26 cellular contexts compared by ENCODE assay signal in genomic region chr7:73438547-73439245, GRCh38. TPM values are rescaled to one million over a fixed set of nuclear protein-coding genes. Genes with fewer than 3 reads are reported as not detected.
DNase-seq lines count a peak whose midpoint lies in the region; ATAC-seq and TF ChIP-seq lines count a peak whose summit lies in the region.
"Had no signal": no experiment of that assay in that cellular context is flagged by ENCODE, and none has a peak within 500 bp of the region (broad histone marks: within the 10 kb centered on the region; RNA-seq: fewer than 3 reads in every experiment).

No MANE protein-coding gene starts in this region.

- DNase-seq in DND-41, result peak; percentile 12
- DNase-seq in progenitor cell of endocrine pancreas (ENCODE audit: low spot score, unreplicated experiment), result no peak
- no peak for DNase-seq in HFFc6
- DNase-seq in NCI-H2107 treated with DMSO at 0.1 percent for 48 hours (lab: John Stamatoyannopoulos, UW; ENCODE audit: unreplicated experiment), result no peak
- DNase-seq: activated CD4-positive, alpha-beta T cell treated with anti-CD3 and anti-CD28 coated beads, Interleukin-2, amount 10 ng/mL, durations not matched to agents 24 days and 14 days; activated CD8-positive, alpha-beta memory T cell treated with anti-CD3 and anti-CD28 coated beads, Interleukin-2, amount 10 ng/mL, durations not matched to agents 7 days and 5 days; activated naive CD4-positive, alpha-beta T cell treated with anti-CD3 and anti-CD28 coated beads, Interleukin-2, amount 50 U/mL, for 16 hours; CD4-positive, alpha-beta T cell; DMS153; GF-D8; left colon; MG63; natural killer cell; NCI-H1436; NCI-H2171 treated with DMSO at 0.1 percent for 48 hours; NCI-H524 treated with DMSO at 0.1 percent for 48 hours; stimulated activated CD4-positive, alpha-beta T cell treated with anti-CD3 and anti-CD28 coated beads, Interleukin-2, amount 100 ng/mL, for 24 hours; stimulated activated naive CD4-positive, alpha-beta T cell; testis had no signal

- H3K36me3 ChIP-seq in DND-41 (ENCODE audit: insufficient read depth, low read length) (peaks cover 46% of the 10 kb centered on the region), ectodermal cell (ENCODE audit: control insufficient read depth, insufficient read depth, low read length) (peaks cover 23% of the 10 kb centered on the region)

- H3K4me1 Mint-ChIP-seq in progenitor cell of endocrine pancreas (ENCODE audit: low read depth) (peaks cover 2% of the 10 kb centered on the region), HFFc6 (ENCODE audit: low read depth) (peaks cover 5% of the 10 kb centered on the region; the same call in 1 of the 2 replicates)
- H3K4me1 Mint-ChIP-seq: activated CD4-positive, alpha-beta T cell treated with anti-CD3 and anti-CD28 coated beads, Interleukin-2, amount 10 ng/mL, durations not matched to agents 24 days and 14 days; natural killer cell had no signal

- no peak overlapping the region for H3K27ac ChIP-seq in DND-41 (ENCODE audit: low read length)
- H3K27ac ChIP-seq in ectodermal cell (ENCODE audit: insufficient read depth, low read depth, low read length, poor library complexity, severe bottlenecking), result peak overlapping the region; percentile 42
- H3K27ac ChIP-seq: testis, vagina had no signal

- H3K4me2 ChIP-seq in DND-41 (ENCODE audit: insufficient read depth, low read length), result no peak overlapping the region

- H3K4me1 ChIP-seq in DND-41 (ENCODE audit: insufficient read depth, low read length), result no peaks in the 10 kb centered on the region
- H3K4me1 ChIP-seq in ectodermal cell (ENCODE audit: control insufficient read depth, insufficient read depth, low read length), result peaks cover 16% of the 10 kb centered on the region

- no peaks in the 10 kb centered on the region for H3K79me2 ChIP-seq in DND-41 (ENCODE audit: insufficient read depth, low read length)

- no peak overlapping the region for H2AFZ ChIP-seq in DND-41 (ENCODE audit: low read depth, low read length)

- no peak for TF ChIP-seq CTCF in DND-41 (IDR thresholded peaks at IDR 0.05; ENCODE audit: borderline replicate concordance, extremely low read depth, low read length, poor library complexity, severe bottlenecking)
- no peak for TF ChIP-seq CTCF in progenitor cell of endocrine pancreas (IDR thresholded peaks at IDR 0.05; ENCODE audit: unreplicated experiment)
- no peak for TF ChIP-seq CTCF in HFFc6 (IDR thresholded peaks at IDR 0.05)

- H4K20me1 ChIP-seq in DND-41 (ENCODE audit: insufficient read depth, low read length), result peaks cover 27% of the 10 kb centered on the region

- no peaks in the 10 kb centered on the region for H3K9me3 ChIP-seq in DND-41 (ENCODE audit: insufficient read depth, low read length, severe bottlenecking)
- no peaks in the 10 kb centered on the region for H3K9me3 ChIP-seq in ectodermal cell (ENCODE audit: control insufficient read depth, low read length)
- H3K9me3 ChIP-seq: MG63, testis, vagina had no signal

- H3K36me3 Mint-ChIP-seq in progenitor cell of endocrine pancreas (ENCODE audit: insufficient read depth), result peaks cover 22% of the 10 kb centered on the region
- peaks cover 19% of the 10 kb centered on the region; the same call in 1 of the 2 replicates for H3K36me3 Mint-ChIP-seq in HFFc6 (ENCODE audit: low read depth)

- no peak overlapping the region for H3K4me3 ChIP-seq in DND-41 (ENCODE audit: low read depth in 1 of 2, low read length in 2 of 2)
- no peak overlapping the region for H3K4me3 ChIP-seq in ectodermal cell (ENCODE audit: insufficient read depth, low read depth, low read length)
- H3K4me3 ChIP-seq: dorsolateral prefrontal cortex, MG63, skin epidermis, testis, vagina had no signal

- ATAC-seq in DND-41 (ENCODE audit: insufficient read depth, low read depth) (peak; percentile 30), HG02973 (IDR thresholded peaks at IDR 0.05; ENCODE audit: unreplicated experiment) (no peak)
- ATAC-seq: activated CD8-positive, alpha-beta memory T cell treated with anti-CD3 and anti-CD28 coated beads, Interleukin-2, amount 10 ng/mL, durations not matched to agents 7 days and 5 days; left colon; natural killer cell had no signal

- H3K4me3 Mint-ChIP-seq in progenitor cell of endocrine pancreas (ENCODE audit: low read depth) (no peak overlapping the region), HFFc6 (no peak overlapping the region)
- H3K4me3 Mint-ChIP-seq: activated CD4-positive, alpha-beta T cell treated with anti-CD3 and anti-CD28 coated beads, Interleukin-2, amount 10 ng/mL, durations not matched to agents 24 days and 14 days; activated CD8-positive, alpha-beta memory T cell treated with anti-CD3 and anti-CD28 coated beads, Interleukin-2, amount 10 ng/mL, durations not matched to agents 7 days and 5 days; CD4-positive, alpha-beta T cell; memory B cell; natural killer cell had no signal

- H3K27me3 Mint-ChIP-seq in progenitor cell of endocrine pancreas (peaks cover 6% of the 10 kb centered on the region), HFFc6 (ENCODE audit: insufficient read depth) (no peaks in the 10 kb centered on the region; the same call in none of the 2 replicates)
- H3K27me3 Mint-ChIP-seq: CD4-positive, alpha-beta T cell had no signal

- H3K9ac ChIP-seq in DND-41 (ENCODE audit: low read depth, low read length), result no peak overlapping the region

- WGBS in ectodermal cell, 2 experiments, result 91 to 93% methylated on average over 13 of the region's 13 CpGs

- H3K9me3 Mint-ChIP-seq in progenitor cell of endocrine pancreas (ENCODE audit: low read depth) (no peaks in the 10 kb centered on the region), HFFc6 (peaks cover 4% of the 10 kb centered on the region; the same call in 1 of the 2 replicates)
- H3K9me3 Mint-ChIP-seq: activated CD4-positive, alpha-beta T cell treated with anti-CD3 and anti-CD28 coated beads, Interleukin-2, amount 10 ng/mL, durations not matched to agents 24 days and 14 days; CD4-positive, alpha-beta T cell; memory B cell; natural killer cell had no signal

- H3K27ac Mint-ChIP-seq in progenitor cell of endocrine pancreas (peak overlapping the region; percentile 34), HFFc6 (no peak overlapping the region)
- H3K27ac Mint-ChIP-seq: activated CD4-positive, alpha-beta T cell treated with anti-CD3 and anti-CD28 coated beads, Interleukin-2, amount 10 ng/mL, durations not matched to agents 24 days and 14 days; activated CD8-positive, alpha-beta memory T cell treated with anti-CD3 and anti-CD28 coated beads, Interleukin-2, amount 10 ng/mL, durations not matched to agents 7 days and 5 days; CD4-positive, alpha-beta T cell; memory B cell had no signal

- H3K27me3 ChIP-seq in DND-41 (ENCODE audit: insufficient read depth, low read length, poor library complexity), result no peaks in the 10 kb centered on the region
- peaks cover 13% of the 10 kb centered on the region for H3K27me3 ChIP-seq in ectodermal cell (ENCODE audit: control insufficient read depth, insufficient read depth, low read length, poor library complexity, severe bottlenecking)
- H3K27me3 ChIP-seq: dorsolateral prefrontal cortex, MG63, testis, vagina had no signal

TF ChIP-seq in PFSK-1, 5 proteins besides CTCF, POLR2A, EP300 and RAD21:
- TF ChIP-seq TAF1 (IDR thresholded peaks at IDR 0.05; ENCODE audit: borderline replicate concordance, insufficient read depth, low read length) (no peak), POLR2AphosphoS5 (IDR thresholded peaks at IDR 0.05; ENCODE audit: low read depth, low read length) (peak; percentile 51)

RNA-seq across cellular contexts. Expression of gene FZD9, which starts 5.1 kb away (rescaled TPM):
- polyA plus RNA-seq in PFSK-1 (2012; ENCODE audit: insufficient read length, low read depth), result 0.46 TPM
- 4.3 TPM for polyA plus RNA-seq in ectodermal cell (2013, experiment 1 of 4)
- 4.3 TPM for polyA plus RNA-seq in ectodermal cell (2013, experiment 2 of 4)
- 5.0 TPM for polyA plus RNA-seq in ectodermal cell (2013, experiment 3 of 4)
- 4.5 TPM for polyA plus RNA-seq in ectodermal cell (2013, experiment 4 of 4)
- total RNA-seq in progenitor cell of endocrine pancreas, result 1.6 and 1.8 TPM in 2 replicates
- under 1 TPM; 0.18 to 0.83 (median 0.27) TPM for total RNA-seq in HFFc6 (2021; fragmentation: NEBNext Ultra II Directional; extraction: Animal tissue kit (Norgen Biotek cat#: 25700))
- total RNA-seq: activated CD8-positive, alpha-beta memory T cell treated with anti-CD3 and anti-CD28 coated beads, Interleukin-2, amount 10 ng/mL, durations not matched to agents 7 days and 5 days; CD4-positive, alpha-beta T cell had no signal
